ENCODE assay signal across 11 cellular contexts in genomic region chr2:80086831-80087230, GRCh38.
DNase-seq lines count a peak whose midpoint lies in the region; ATAC-seq, FAIRE-seq and TF ChIP-seq lines count a peak whose summit lies in the region.
"Had no signal": no experiment of that assay in that cellular context is flagged by ENCODE, and none has a peak within 500 bp of the region (broad histone marks: within the 10 kb centered on the region; RNA-seq: fewer than 3 reads in every experiment).

No MANE protein-coding gene starts in this region.

- H3K4ac ChIP-seq in mesendoderm (ENCODE audit: low read depth, low read length) = no peak overlapping the region

- no peak overlapping the region for H3K4me3 ChIP-seq in K562
- no peak overlapping the region for H3K4me3 ChIP-seq in mesendoderm (ENCODE audit: low read length)
- H3K4me3 ChIP-seq in naive thymus-derived CD4-positive, alpha-beta T cell (ENCODE audit: low read length) = no peak overlapping the region

- no peaks in the 10 kb centered on the region for H3K9me1 ChIP-seq in K562 (ENCODE audit: control insufficient read depth, insufficient read depth, low read length)

- peaks cover 0 to under 1% (median 0%) of the 10 kb centered on the region in 7 donors for H3K4me1 Mint-ChIP-seq in naive thymus-derived CD4-positive, alpha-beta T cell

- POLR2A ChIA-PET in K562 (lab: Yijun Ruan, JAX) = no interaction called here
- POLR2A ChIA-PET in naive thymus-derived CD4-positive, alpha-beta T cell (lab: Charles Lee) = no interaction called here

- no peaks in the 10 kb centered on the region for H3K79me1 ChIP-seq in mesendoderm (ENCODE audit: low read length)

- no peaks in the 10 kb centered on the region for H3K27me3 ChIP-seq in K562 (ENCODE audit: control insufficient read depth in 2 of 2, insufficient read depth in 2 of 2, low read length in 2 of 2)
- H3K27me3 ChIP-seq in mesendoderm (ENCODE audit: insufficient read depth, low read length, poor library complexity) = no peaks in the 10 kb centered on the region
- no peaks in the 10 kb centered on the region for H3K27me3 ChIP-seq in naive thymus-derived CD4-positive, alpha-beta T cell (ENCODE audit: control insufficient read depth in 2 of 2, insufficient read depth in 2 of 2, low read length in 2 of 2)

- H3K79me2 ChIP-seq in K562 (ENCODE audit: control insufficient read depth, insufficient read depth, low read length) (no peaks in the 10 kb centered on the region), mesendoderm (ENCODE audit: control insufficient read depth, insufficient read depth, low read length) (no peaks in the 10 kb centered on the region)

- ATAC-seq in K562 = peak; percentile 81
- ATAC-seq in naive thymus-derived CD4-positive, alpha-beta T cell = no peak

- no peak overlapping the region for H2BK15ac ChIP-seq in mesendoderm (replicated peaks; ENCODE audit: low read depth)

- no peaks in the 10 kb centered on the region for H3K9me3 ChIP-seq in K562 (replicated peaks; ENCODE audit: control insufficient read depth, insufficient read depth, low read depth, low read length)
- no peaks in the 10 kb centered on the region for H3K9me3 ChIP-seq in naive thymus-derived CD4-positive, alpha-beta T cell (ENCODE audit: control insufficient read depth in 2 of 3, low read length in 3 of 3)

- H3K9me3 Mint-ChIP-seq in naive thymus-derived CD4-positive, alpha-beta T cell = peaks cover 0 to 12% (median 0%) of the 10 kb centered on the region in 11 donors

- no peak overlapping the region for H4K8ac ChIP-seq in mesendoderm (ENCODE audit: low read depth, low read length)

- no peak for TF ChIP-seq POLR2A in K562 (conservative IDR thresholded peaks at IDR 0.05)

- no peak overlapping the region for H3K27ac Mint-ChIP-seq in naive thymus-derived CD4-positive, alpha-beta T cell

- H2AFZ ChIP-seq in K562 (ENCODE audit: low read depth, low read length) = peak overlapping the region; percentile 54; the same call in 1 of the 2 replicates

- CTCF ChIA-PET in K562 (lab: Yijun Ruan, JAX; ENCODE audit: low intra/inter-chr PET ratio) = no interaction called here
- CTCF ChIA-PET in naive thymus-derived CD4-positive, alpha-beta T cell (lab: Charles Lee) = no interaction called here

- no peak overlapping the region for H3K9ac ChIP-seq in K562 (ENCODE audit: insufficient read depth in 1 of 2, low read depth in 2 of 2, low read length in 2 of 2)
- H3K9ac ChIP-seq in mesendoderm (ENCODE audit: low read length) = no peak overlapping the region
- H3K9ac ChIP-seq: KMS-11 had no signal

- H2BK120ac ChIP-seq in mesendoderm (ENCODE audit: low read depth, low read length) = no peak overlapping the region

- BruUV-seq in K562 (replicated peaks; lab: Mats Ljungman, UMichigan) = no TSS peak

- no peaks in the 10 kb centered on the region for H3K36me3 ChIP-seq in K562 (ENCODE audit: control insufficient read depth, insufficient read depth, low read length)
- no peaks in the 10 kb centered on the region for H3K36me3 ChIP-seq in mesendoderm (ENCODE audit: control insufficient read depth, insufficient read depth, low read length)
- H3K36me3 ChIP-seq in naive thymus-derived CD4-positive, alpha-beta T cell (ENCODE audit: control insufficient read depth in 2 of 3, insufficient read depth in 3 of 3, low read length in 3 of 3) = no peaks in the 10 kb centered on the region

- H3K4me2 ChIP-seq in K562 (ENCODE audit: insufficient read depth, low read length) (peak overlapping the region; percentile 1; the same call in 1 of the 2 replicates), mesendoderm (ENCODE audit: low read length) (no peak overlapping the region)
- H3K4me2 ChIP-seq: KMS-11 had no signal

- H2BK5ac ChIP-seq in mesendoderm (ENCODE audit: low read length) = no peak overlapping the region

- DNase-seq in Caki2 (ENCODE audit: low read depth) = peak; percentile 7
- peak; percentile 29 to 84 for DNase-seq in NCI-H524 (lab: John Stamatoyannopoulos, UW)
- DNase-seq in K562 (ENCODE audit: extremely low read depth in 1 of 4, low spot score in 3 of 4) = peak in 3 of 4 experiments; percentile 15 to 43 (median 26)
- peak; percentile 70 for DNase-seq in mesendoderm
- DNase-seq in DMS 273 (lab: John Stamatoyannopoulos, UW; ENCODE audit: unreplicated experiment) = no peak
- no peak for DNase-seq in naive thymus-derived CD4-positive, alpha-beta T cell
- no peak for DNase-seq in ACHN
- no peak for DNase-seq in NCI-H2107 treated with DMSO at 0.1 percent for 48 hours (lab: John Stamatoyannopoulos, UW; ENCODE audit: unreplicated experiment)
- DNase-seq: DMS153, NCI-H187 treated with DMSO at 0.1 percent for 48 hours had no signal

- no peak for TF ChIP-seq EP300 in K562 (IDR thresholded peaks at IDR 0.05; ENCODE audit: low read length)

- intact Hi-C loops in K562 (cut with micrococcal nuclease) = no loop called here
- intact Hi-C loops in naive thymus-derived CD4-positive, alpha-beta T cell (cut with micrococcal nuclease) = no loop called here

- no peak; a peak in 1 of 6 replicates for TF ChIP-seq CTCF in K562 (IDR thresholded peaks at IDR 0.05 in 2 of 3, conservative IDR thresholded peaks at IDR 0.05 in 1 of 3; ENCODE audit: insufficient read depth in 2 of 3, low read depth in 1 of 3, low read length in 3 of 3)

- H3K36me3 Mint-ChIP-seq in naive thymus-derived CD4-positive, alpha-beta T cell = no peaks in the 10 kb centered on the region

- 0 out of 3 replicates have a peak overlapping the region, but pooled peaks have one; percentile 32 for H3K27ac ChIP-seq in K562 (ENCODE audit: extremely low read depth, low read depth, low read length)
- no peak overlapping the region for H3K27ac ChIP-seq in mesendoderm (ENCODE audit: low read depth, low read length)
- no peak overlapping the region for H3K27ac ChIP-seq in naive thymus-derived CD4-positive, alpha-beta T cell (ENCODE audit: low read depth, low read length)
- H3K27ac ChIP-seq: KMS-11 had no signal

- TF ChIP-seq RAD21 in K562 (CRISPR knock-in tag; conservative IDR thresholded peaks at IDR 0.05 in 1 of 2, IDR thresholded peaks at IDR 0.05 in 1 of 2) = peak; percentile 9 to 45; a peak in 2 of 4 replicates

- no peaks in the 10 kb centered on the region for H4K20me1 ChIP-seq in K562 (replicated peaks; ENCODE audit: control insufficient read depth, insufficient read depth, low read length)

- H3K4me3 Mint-ChIP-seq in naive thymus-derived CD4-positive, alpha-beta T cell = no peak overlapping the region

- H3K56ac ChIP-seq in mesendoderm (ENCODE audit: low read length) = no peak overlapping the region

- H2AK5ac ChIP-seq in mesendoderm (ENCODE audit: low read length) = no peak overlapping the region

- no peak overlapping the region for H4K5ac ChIP-seq in mesendoderm (ENCODE audit: low read length)

- FAIRE-seq in K562 (lab: Jason Lieb, UNC) = peak; percentile 74

- H3K4me1 ChIP-seq in K562 (replicated peaks in 1 of 2; ENCODE audit: control insufficient read depth in 2 of 2, insufficient read depth in 2 of 2, low read length in 2 of 2) (peaks cover 0 to 11% of the 10 kb centered on the region in 2 experiments; a peak in 2 of 5 replicates), mesendoderm (ENCODE audit: control insufficient read depth, low read depth, low read length) (peaks cover 6% of the 10 kb centered on the region)
- no peaks in the 10 kb centered on the region for H3K4me1 ChIP-seq in naive thymus-derived CD4-positive, alpha-beta T cell (ENCODE audit: control insufficient read depth in 2 of 2, insufficient read depth in 2 of 2, low read length in 2 of 2)

- H3K18ac ChIP-seq in mesendoderm (ENCODE audit: low read length) = peak overlapping the region; percentile 90

- H3K27me3 Mint-ChIP-seq in naive thymus-derived CD4-positive, alpha-beta T cell = no peaks in the 10 kb centered on the region

- 4% methylated on average over 2 of the region's 2 CpGs for WGBS in K562 (ENCODE audit: insufficient coverage, low coverage, missing lambda C conversion rate)
- no CpG with 5 or more reads among the region's 2 CpGs for WGBS in mesendoderm (ENCODE audit: extremely low coverage, insufficient coverage, low lambda C conversion rate)

- no peak overlapping the region for H3K23ac ChIP-seq in mesendoderm (ENCODE audit: low read length)

- in situ Hi-C loops in Caki2 (cut with HindIII; ENCODE audit: low pct_unique_long_range_greater_than_20kb, low sequenced_read_pairs) = no loop called here
- in situ Hi-C loops in K562 (cut with MboI) = no loop called here
- in situ Hi-C loops in ACHN (cut with HindIII; ENCODE audit: low pct_ligation_motif_present, low pct_unique_long_range_greater_than_20kb, low sequenced_read_pairs) = no loop called here

TF ChIP-seq in K562, 482 proteins besides CTCF, POLR2A, EP300 and RAD21 (continues in another document):
- TF ChIP-seq ZBTB12 (CRISPR knock-in tag; IDR thresholded peaks at IDR 0.05) (no peak), DPF2 (IDR thresholded peaks at IDR 0.05) (0 out of 2 replicates have a peak, but pooled peaks have one; percentile 37), PTBP1 (IDR thresholded peaks at IDR 0.05; ENCODE audit: low read depth, low read length) (no peak), C11orf30 (IDR thresholded peaks at IDR 0.05; ENCODE audit: low read depth) (peak; percentile 94), MAFF (IDR thresholded peaks at IDR 0.05; ENCODE audit: low read length) (peak; percentile 90), MAFG (tag; conservative IDR thresholded peaks at IDR 0.05) (peak; percentile 94), NFE2 (IDR thresholded peaks at IDR 0.05; ENCODE audit: low read depth) (peak; percentile 90), CEBPB (tag; IDR thresholded peaks at IDR 0.05) (peak; percentile 87), ZNF316 (IDR thresholded peaks at IDR 0.05) (peak; percentile 97), NFE2L1 (tag; IDR thresholded peaks at IDR 0.05; ENCODE audit: borderline replicate concordance, low read depth) (peak; percentile 76), TFAM (CRISPR knock-in tag; conservative IDR thresholded peaks at IDR 0.05) (no peak), CEBPG (CRISPR knock-in tag; IDR thresholded peaks at IDR 0.05) (no peak), CEBPG (tag; conservative IDR thresholded peaks at IDR 0.05 in 1 of 2, IDR thresholded peaks at IDR 0.05 in 1 of 2) (peak in 1 of 2 experiments; percentile 34; a peak in 1 of 4 replicates)

Comparison
In these comparisons a context has a peak if more than half of its experiments do, and no peak if none do; other contexts are left out.
1. DNase-seq: peak in Caki2 (single experiment), NCI-H524 (2 of 2), K562 (3 of 4) and mesendoderm (single experiment); none in DMS 273 (single experiment), naive thymus-derived CD4-positive, alpha-beta T cell (0 of 9), ACHN (single experiment) and NCI-H2107 treated with DMSO at 0.1 percent for 48 hours (single experiment).